ENCODE assay signal across 1 cellular context in the genomic region with DNA sequence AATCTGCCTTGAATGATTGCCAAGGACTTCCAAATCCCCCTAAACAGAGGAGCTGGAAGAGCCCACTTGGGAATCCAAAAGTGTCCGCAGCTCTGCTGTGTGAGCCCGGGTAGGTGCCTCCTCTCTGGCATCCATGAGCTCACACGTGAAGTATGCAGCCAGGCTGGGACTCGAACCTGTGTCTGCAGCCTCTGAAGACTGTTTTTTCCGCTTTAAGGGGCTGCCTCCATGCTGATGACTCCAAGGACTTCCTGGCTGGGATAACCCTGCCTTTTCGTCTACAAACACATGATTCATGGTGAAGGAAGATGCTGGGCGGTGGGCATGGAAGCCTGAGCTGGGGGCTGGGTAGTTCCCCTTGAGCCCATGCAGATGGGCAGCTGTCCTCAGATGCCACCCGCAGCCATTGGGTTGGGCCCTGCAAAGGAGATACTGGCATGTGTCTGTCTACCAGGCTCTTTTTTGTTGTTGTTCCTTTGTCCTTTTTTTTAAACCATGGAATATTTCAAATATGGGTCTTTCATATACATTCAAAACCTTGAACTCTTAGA.
TF ChIP-seq lines count a peak whose summit lies in the region.

No MANE protein-coding gene starts in this region.

TF ChIP-seq in GM23338, 12 proteins besides CTCF, POLR2A, EP300 and RAD21 (continued from another document):
- TF ChIP-seq NANOG (IDR thresholded peaks at IDR 0.05; ENCODE audit: borderline replicate concordance) (no peak), JUNB (IDR thresholded peaks at IDR 0.05; ENCODE audit: unreplicated experiment) (no peak), POLR2AphosphoS5 (IDR thresholded peaks at IDR 0.05; ENCODE audit: low read depth) (no peak)
TF ChIP-seq in GM23338: peak in this region for 0.
